ENCODE assay signal across 14 cellular contexts in genomic region chr1:172973424-172973823, GRCh38.
"Had no signal": no experiment of that assay in that cellular context is flagged by ENCODE, and none has a peak within 500 bp of the region (broad histone marks: within the 10 kb centered on the region; RNA-seq: fewer than 3 reads in every experiment).

No MANE protein-coding gene starts in this region.

- FAIRE-seq: islet of Langerhans had no signal

- H3K36me3 ChIP-seq: breast epithelium, left ventricle myocardium inferior, prostate gland, right lobe of liver, upper lobe of left lung had no signal

- H3K4me1 ChIP-seq: breast epithelium, left ventricle myocardium inferior, prostate gland, upper lobe of left lung had no signal

- DNase-seq: activated B cell treated with CpG ODN at 0.5 μM for 24 hours; activated CD4-positive, alpha-beta T cell treated with anti-CD3 and anti-CD28 coated beads for 48 hours; activated CD8-positive, alpha-beta T cell treated with anti-CD3 and anti-CD28 coated beads for 36 hours; activated gamma-delta T cell; activated T-cell treated with anti-CD3 and anti-CD28 coated beads, Interleukin-2, amount 50 U/mL, for 72 hours; effector memory CD4-positive, alpha-beta T cell; left ventricle myocardium inferior; nucleus accumbens; upper lobe of left lung had no signal

- H3K9me3 ChIP-seq: breast epithelium, left ventricle myocardium inferior, prostate gland, right lobe of liver, upper lobe of left lung had no signal

- H3K4me3 ChIP-seq: breast epithelium, left ventricle myocardium inferior, prostate gland, right lobe of liver, upper lobe of left lung had no signal

- ATAC-seq: activated CD8-positive, alpha-beta T cell treated with anti-CD3 and anti-CD28 coated beads for 36 hours; activated naive CD4-positive, alpha-beta T cell treated with anti-CD3 and anti-CD28 coated beads, Interleukin-2, amount 50 U/mL, for 72 hours; activated T-cell treated with anti-CD3 and anti-CD28 coated beads, Interleukin-2, amount 50 U/mL, for 72 hours had no signal

- H3K27ac ChIP-seq: breast epithelium, left ventricle myocardium inferior, prostate gland, upper lobe of left lung had no signal

- H3K27me3 ChIP-seq: breast epithelium, right lobe of liver, upper lobe of left lung had no signal
